28 cellular contexts compared by ENCODE assay signal in genomic region chr2:8528863-8529262, GRCh38.
DNase-seq lines count a peak whose midpoint lies in the region; ATAC-seq and TF ChIP-seq lines count a peak whose summit lies in the region.
"Had no signal": no experiment of that assay in that cellular context is flagged by ENCODE, and none has a peak within 500 bp of the region (broad histone marks: within the 10 kb centered on the region; RNA-seq: fewer than 3 reads in every experiment).

No MANE protein-coding gene starts in this region.

- no peak for TF ChIP-seq CTCF in right atrium auricular region (IDR thresholded peaks at IDR 0.05)
- no peak for TF ChIP-seq CTCF in OCI-LY1 (IDR thresholded peaks at IDR 0.05; ENCODE audit: low read length)
- no peak for TF ChIP-seq CTCF in progenitor cell of endocrine pancreas (IDR thresholded peaks at IDR 0.05; ENCODE audit: unreplicated experiment)

- peak; percentile 3 for DNase-seq in Right ventricle myocardium superior
- no peak for DNase-seq in right atrium auricular region (ENCODE audit: low spot score)
- peak; percentile 41 for DNase-seq in NCI-H1105 (lab: John Stamatoyannopoulos, UW)
- DNase-seq in progenitor cell of endocrine pancreas (ENCODE audit: low spot score, unreplicated experiment) = no peak
- DNase-seq: AML-193; CD8-positive, alpha-beta T cell; DMS 273 treated with DMSO at 0.1 percent for 48 hours; HCEC 1CT; IMR-90; KG1; MG63; NCI-H1436; NCI-H187; NCI-H2081 treated with DMSO at 0.1 percent for 48 hours; NCI-H2171 treated with DMSO at 0.1 percent for 48 hours; NCI-H345; NCI-H510A treated with DMSO at 0.1 percent for 48 hours; NCI-H748 treated with DMSO at 0.1 percent for 48 hours; SIG-M5; T-helper 17 cell had no signal

- H3K27ac Mint-ChIP-seq in progenitor cell of endocrine pancreas = peak overlapping the region; percentile 56

- peaks cover 13% of the 10 kb centered on the region for H3K9me3 Mint-ChIP-seq in progenitor cell of endocrine pancreas (ENCODE audit: low read depth)

- H3K4me1 Mint-ChIP-seq in progenitor cell of endocrine pancreas (ENCODE audit: low read depth) = peaks cover 23% of the 10 kb centered on the region

- H3K9ac ChIP-seq in OCI-LY1 (ENCODE audit: low read length) = peak overlapping the region; percentile 50; the same call in 1 of the 2 replicates

- ATAC-seq in Right ventricle myocardium superior (ENCODE audit: poor library complexity) = no peak
- no peak for ATAC-seq in GM18873 (IDR thresholded peaks at IDR 0.05; ENCODE audit: low FRiP score, unreplicated experiment)
- ATAC-seq in GM21717 (IDR thresholded peaks at IDR 0.05; ENCODE audit: unreplicated experiment) = no peak
- ATAC-seq: A549; CD8-positive, alpha-beta T cell; Panc1; T-helper 17 cell had no signal

- intact Hi-C loops in Right ventricle myocardium superior (cut with DNase I) = no loop called here

- peaks cover 5% of the 10 kb centered on the region; the same call in 1 of the 2 replicates for H3F3A ChIP-seq in OCI-LY1 (ENCODE audit: insufficient read depth, low read length)

- H3K27ac ChIP-seq in right atrium auricular region (no peak overlapping the region), OCI-LY1 (ENCODE audit: low read depth, low read length, poor library complexity, severe bottlenecking) (peak overlapping the region; percentile 97)
- H3K27ac ChIP-seq: A549, C4-2B, RWPE1, SK-N-MC had no signal

- peaks cover 0 to 21% of the 10 kb centered on the region in 2 donors for H3K4me1 ChIP-seq in right atrium auricular region
- peaks cover 69% of the 10 kb centered on the region for H3K4me1 ChIP-seq in OCI-LY1 (ENCODE audit: insufficient read depth, low read length, severe bottlenecking)
- H3K4me1 ChIP-seq: A549 had no signal

- no peak overlapping the region for H2AFZ ChIP-seq in OCI-LY1 (ENCODE audit: low read length)

- H3K36me3 Mint-ChIP-seq in progenitor cell of endocrine pancreas (ENCODE audit: insufficient read depth) = peaks cover 2% of the 10 kb centered on the region
- H3K36me3 Mint-ChIP-seq: CD8-positive, alpha-beta T cell had no signal

- H3K36me3 ChIP-seq in right atrium auricular region (no peaks in the 10 kb centered on the region), OCI-LY1 (ENCODE audit: insufficient read depth, low read length) (peaks cover 13% of the 10 kb centered on the region)
- H3K36me3 ChIP-seq: MG63 had no signal

- H4K20me1 ChIP-seq in OCI-LY1 (ENCODE audit: insufficient read depth, low read length) = no peaks in the 10 kb centered on the region

- H3K4me3 ChIP-seq in right atrium auricular region (no peak overlapping the region), OCI-LY1 (ENCODE audit: low read depth, low read length, poor library complexity, severe bottlenecking) (no peak overlapping the region)
- H3K4me3 ChIP-seq: A549, MG63, SK-N-MC had no signal

- no peaks in the 10 kb centered on the region for H3K9me3 ChIP-seq in right atrium auricular region
- peaks cover 9% of the 10 kb centered on the region for H3K9me3 ChIP-seq in OCI-LY1 (ENCODE audit: low read length)

- H3K9me2 ChIP-seq in OCI-LY1 (ENCODE audit: low read depth, low read length) = no peaks in the 10 kb centered on the region

- H3K4me3 Mint-ChIP-seq in progenitor cell of endocrine pancreas (ENCODE audit: low read depth) = no peak overlapping the region
- H3K4me3 Mint-ChIP-seq: CD8-positive, alpha-beta T cell; T-helper 17 cell had no signal

- peak overlapping the region; percentile 55 for H3K4me2 ChIP-seq in OCI-LY1 (ENCODE audit: low read length)
- H3K4me2 ChIP-seq: A549 had no signal

- no peaks in the 10 kb centered on the region for H3K27me3 ChIP-seq in right atrium auricular region
- no peaks in the 10 kb centered on the region for H3K27me3 ChIP-seq in OCI-LY1 (ENCODE audit: insufficient read depth, low read length)
- H3K27me3 ChIP-seq: MG63 had no signal

- H3K27me3 Mint-ChIP-seq in progenitor cell of endocrine pancreas = no peaks in the 10 kb centered on the region
- H3K27me3 Mint-ChIP-seq: T-helper 17 cell had no signal

- H3K79me2 ChIP-seq in OCI-LY1 (ENCODE audit: insufficient read depth, low read length) = no peaks in the 10 kb centered on the region

Comparison
In these comparisons a context has a peak if more than half of its experiments do, and no peak if none do; other contexts are left out.
1. DNase-seq: peak in Right ventricle myocardium superior (single experiment) and NCI-H1105 (single experiment); none in right atrium auricular region (single experiment) and progenitor cell of endocrine pancreas (single experiment).